ENCODE assay signal across 13 cellular contexts in the genomic region with DNA sequence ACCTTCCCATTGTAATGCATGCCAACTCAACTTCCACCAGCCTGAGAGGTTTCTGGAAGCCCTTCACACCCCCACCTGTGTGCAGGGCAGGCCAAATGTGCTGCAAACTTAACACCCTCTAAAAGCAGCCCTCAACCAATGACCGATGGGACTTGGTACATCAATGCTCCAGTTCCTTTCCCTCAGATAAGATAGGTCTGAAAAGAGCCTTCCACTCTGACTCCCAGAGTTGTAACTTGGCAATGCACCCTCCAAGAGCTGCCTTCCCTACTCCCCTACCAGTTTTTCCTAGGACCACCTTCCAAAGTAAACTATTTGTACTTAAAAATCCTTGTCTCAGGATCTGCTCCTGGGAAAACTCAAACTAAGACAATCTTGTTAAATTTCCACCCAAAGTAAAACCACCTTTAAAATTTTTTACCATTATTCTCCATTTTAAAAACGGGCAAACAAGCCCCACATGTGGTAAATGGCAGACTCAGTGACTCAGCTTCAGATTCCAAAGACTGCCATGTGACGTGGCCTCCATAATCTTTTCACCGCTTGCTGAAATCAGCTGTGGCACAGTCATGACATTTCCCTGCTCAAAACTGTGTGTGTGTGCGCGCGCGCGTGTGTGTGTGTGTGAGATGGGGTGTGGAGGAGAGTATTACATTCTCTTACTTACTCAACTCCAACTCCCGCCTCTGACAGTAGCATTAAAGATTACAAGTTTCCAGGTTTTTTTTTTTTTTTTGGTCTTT. TPM values are rescaled to one million over a fixed set of nuclear protein-coding genes. Genes with fewer than 3 reads are reported as not detected.
A peak's percentile ranks its signal among the peaks of the same experiment; 100 is the strongest.
DNase-seq lines count a peak whose midpoint lies in the region; ATAC-seq, FAIRE-seq and TF ChIP-seq lines count a peak whose summit lies in the region.
"Had no signal": no experiment of that assay in that cellular context is flagged by ENCODE, and none has a peak within 500 bp of the region (broad histone marks: within the 10 kb centered on the region; RNA-seq: fewer than 3 reads in every experiment).

No MANE protein-coding gene starts in this region.

- in situ Hi-C loops in K562 (cut with MboI): no loop called here

- no peak overlapping the region for H3K27ac ChIP-seq in K562 (ENCODE audit: extremely low read depth, low read depth, low read length)
- H3K27ac ChIP-seq: A549 had no signal

- no peak overlapping the region for H3K4me3 Mint-ChIP-seq in T-helper 2 cell treated with Interferon-gamma antibody and Interleukin-4, amounts not matched to agents 5 μg/mL and 100 μg/mL, for 36 hours
- H3K4me3 Mint-ChIP-seq in T-helper 17 cell: peak overlapping the region; percentile 31
- H3K4me3 Mint-ChIP-seq in nephron progenitor cell: no peak overlapping the region
- H3K4me3 Mint-ChIP-seq: stimulated activated memory B cell treated with anti-CD40 and anti-IgM and Interleukin-4, amounts not matched to agents 10 μg/mL and 1 μg/mL and 100 μg/mL, for 72 hours had no signal

- 39% methylated on average over 9 of the region's 10 CpGs for WGBS in K562 (ENCODE audit: insufficient coverage, low coverage, missing lambda C conversion rate)

- peak; percentile 52 for FAIRE-seq in K562 (lab: Jason Lieb, UNC)
- FAIRE-seq: A549, frontal cortex had no signal

- no TSS peak for BruUV-seq in K562 (replicated peaks; lab: Mats Ljungman, UMichigan)

- H3K36me3 Mint-ChIP-seq in T-helper 2 cell treated with Interferon-gamma antibody and Interleukin-4, amounts not matched to agents 5 μg/mL and 100 μg/mL, for 36 hours (ENCODE audit: low read depth): peaks cover 79% of the 10 kb centered on the region
- peaks cover 8% of the 10 kb centered on the region for H3K36me3 Mint-ChIP-seq in T-helper 17 cell (ENCODE audit: low read depth)
- no peaks in the 10 kb centered on the region for H3K36me3 Mint-ChIP-seq in nephron progenitor cell (ENCODE audit: low read depth)

- H3K27me3 ChIP-seq in K562 (ENCODE audit: control insufficient read depth in 2 of 2, insufficient read depth in 2 of 2, low read length in 2 of 2): no peaks in the 10 kb centered on the region; a peak in 1 of 5 replicates

- CTCF ChIA-PET in K562 (lab: Yijun Ruan, JAX; ENCODE audit: low intra/inter-chr PET ratio): no interaction called here

- H3K79me2 ChIP-seq in K562 (ENCODE audit: control insufficient read depth, insufficient read depth, low read length): no peaks in the 10 kb centered on the region

- POLR2A ChIA-PET in K562 (lab: Yijun Ruan, JAX): interaction anchor here (0.9 to 1.2 kb wide), 3 partner anchors 13 to 25 kb away, joined by 3 to 4 read pairs (median 3); no protein-coding TSS in a partner anchor

- peaks cover 74% of the 10 kb centered on the region for H3K4me1 Mint-ChIP-seq in T-helper 2 cell treated with Interferon-gamma antibody and Interleukin-4, amounts not matched to agents 5 μg/mL and 100 μg/mL, for 36 hours (ENCODE audit: low read depth)
- H3K4me1 Mint-ChIP-seq in T-helper 17 cell (peaks cover 65% of the 10 kb centered on the region), nephron progenitor cell (no peaks in the 10 kb centered on the region)

- H3K27ac Mint-ChIP-seq in T-helper 2 cell treated with Interferon-gamma antibody and Interleukin-4, amounts not matched to agents 5 μg/mL and 100 μg/mL, for 36 hours: peak overlapping the region; percentile 13
- H3K27ac Mint-ChIP-seq in T-helper 17 cell: peak overlapping the region; percentile 92
- H3K27ac Mint-ChIP-seq in nephron progenitor cell: peak overlapping the region; percentile 48
- H3K27ac Mint-ChIP-seq: stimulated activated memory B cell treated with anti-CD40 and anti-IgM and Interleukin-4, amounts not matched to agents 10 μg/mL and 1 μg/mL and 100 μg/mL, for 72 hours had no signal

- H3K9me1 ChIP-seq in K562 (ENCODE audit: control insufficient read depth, insufficient read depth, low read length): no peaks in the 10 kb centered on the region

- H3K4me3 ChIP-seq in K562: no peak overlapping the region
- H3K4me3 ChIP-seq: A549 had no signal

- H3K9me3 ChIP-seq in T-helper 17 cell (ENCODE audit: control insufficient read depth, low read length, poor library complexity, severe bottlenecking) (no peaks in the 10 kb centered on the region), K562 (replicated peaks; ENCODE audit: control insufficient read depth, insufficient read depth, low read depth, low read length) (no peaks in the 10 kb centered on the region)
- H3K9me3 ChIP-seq: A549 had no signal

- H4K20me1 ChIP-seq in K562 (replicated peaks; ENCODE audit: control insufficient read depth, insufficient read depth, low read length): no peaks in the 10 kb centered on the region

- no peaks in the 10 kb centered on the region for H3K9me3 Mint-ChIP-seq in T-helper 2 cell treated with Interferon-gamma antibody and Interleukin-4, amounts not matched to agents 5 μg/mL and 100 μg/mL, for 36 hours
- H3K9me3 Mint-ChIP-seq in nephron progenitor cell: no peaks in the 10 kb centered on the region
- H3K9me3 Mint-ChIP-seq: stimulated activated memory B cell treated with anti-CD40 and anti-IgM and Interleukin-4, amounts not matched to agents 10 μg/mL and 1 μg/mL and 100 μg/mL, for 72 hours had no signal

- TF ChIP-seq EP300 in K562 (IDR thresholded peaks at IDR 0.05; ENCODE audit: low read length): peak; percentile 18; the same call in 1 of the 2 replicates

- no peak for ATAC-seq in T-helper 17 cell
- peak; percentile 71 for ATAC-seq in K562
- no peak for ATAC-seq in HG03175 (IDR thresholded peaks at IDR 0.05; ENCODE audit: unreplicated experiment)
- no peak for ATAC-seq in HG02588 (IDR thresholded peaks at IDR 0.05; ENCODE audit: unreplicated experiment)
- ATAC-seq: A549; left cardiac atrium; stimulated activated memory B cell treated with anti-CD40 and anti-IgM and Interleukin-4, amounts not matched to agents 10 μg/mL and 1 μg/mL and 100 μg/mL, for 72 hours had no signal

- no peaks in the 10 kb centered on the region for H3K36me3 ChIP-seq in K562 (ENCODE audit: control insufficient read depth, insufficient read depth, low read length)

- intact Hi-C loops in K562 (cut with micrococcal nuclease): no loop called here

- H3K27me3 Mint-ChIP-seq in T-helper 2 cell treated with Interferon-gamma antibody and Interleukin-4, amounts not matched to agents 5 μg/mL and 100 μg/mL, for 36 hours (ENCODE audit: low read depth): no peaks in the 10 kb centered on the region
- H3K27me3 Mint-ChIP-seq in T-helper 17 cell (no peaks in the 10 kb centered on the region), nephron progenitor cell (ENCODE audit: low read depth, poor library complexity) (peaks cover 4% of the 10 kb centered on the region)
- H3K27me3 Mint-ChIP-seq: stimulated activated memory B cell treated with anti-CD40 and anti-IgM and Interleukin-4, amounts not matched to agents 10 μg/mL and 1 μg/mL and 100 μg/mL, for 72 hours had no signal

- no peak for TF ChIP-seq RAD21 in K562 (CRISPR knock-in tag; conservative IDR thresholded peaks at IDR 0.05 in 1 of 2, IDR thresholded peaks at IDR 0.05 in 1 of 2)

- H3K4me2 ChIP-seq in K562 (ENCODE audit: insufficient read depth, low read length): no peak overlapping the region
- H3K4me2 ChIP-seq: A549 had no signal

- no peak for TF ChIP-seq CTCF in K562 (IDR thresholded peaks at IDR 0.05 in 2 of 3, conservative IDR thresholded peaks at IDR 0.05 in 1 of 3; ENCODE audit: insufficient read depth in 2 of 3, low read depth in 1 of 3, low read length in 3 of 3)
- TF ChIP-seq CTCF in nephron progenitor cell (IDR thresholded peaks at IDR 0.05): no peak

- peak overlapping the region; percentile 54 for H2AFZ ChIP-seq in K562 (ENCODE audit: low read depth, low read length)

- peak; percentile 35 for DNase-seq in T-helper 2 cell treated with Interferon-gamma antibody and Interleukin-4, amounts not matched to agents 5 μg/mL and 100 μg/mL, for 36 hours (ENCODE audit: low spot score)
- DNase-seq in T-helper 2 cell: no peak
- no peak for DNase-seq in T-helper 17 cell
- DNase-seq in K562 (ENCODE audit: extremely low read depth in 1 of 4, low spot score in 3 of 4): peak in 2 of 4 experiments; percentile 26 to 76
- no peak for DNase-seq in nephron progenitor cell
- DNase-seq in NCI-H1105 treated with DMSO at 0.1 percent for 48 hours (lab: John Stamatoyannopoulos, UW): no peak
- DNase-seq: cerebellar nuclear complex, left cardiac atrium had no signal

- no peak for TF ChIP-seq POLR2A in K562 (conservative IDR thresholded peaks at IDR 0.05)

- peaks cover 0 to 3% of the 10 kb centered on the region in 2 experiments; a peak in 1 of 5 replicates for H3K4me1 ChIP-seq in K562 (replicated peaks in 1 of 2; ENCODE audit: control insufficient read depth in 2 of 2, insufficient read depth in 2 of 2, low read length in 2 of 2)
- H3K4me1 ChIP-seq: A549 had no signal

- H3K9ac ChIP-seq in K562 (ENCODE audit: insufficient read depth in 1 of 2, low read depth in 2 of 2, low read length in 2 of 2): no peak overlapping the region

TF ChIP-seq in K562, 482 proteins besides CTCF, POLR2A, EP300 and RAD21 (continues in another document):
- TF ChIP-seq SRSF7 (optimal IDR thresholded peaks at IDR 0.05; ENCODE audit: low read depth, low read length) (no peak), PCBP1 (IDR thresholded peaks at IDR 0.05; ENCODE audit: low read depth, low read length, poor library complexity, severe bottlenecking) (no peak), BHLHE40 (IDR thresholded peaks at IDR 0.05; ENCODE audit: low read length) (peak; percentile 48; the same call in 1 of the 2 replicates), NEUROD1 (IDR thresholded peaks at IDR 0.05; ENCODE audit: borderline replicate concordance, low read depth, low read length, partially characterized antibody) (no peak), MED1 (CRISPR knock-in tag; IDR thresholded peaks at IDR 0.05; ENCODE audit: borderline replicate concordance) (no peak), ZNF766 (CRISPR knock-in tag; conservative IDR thresholded peaks at IDR 0.05) (peak; percentile 32; the same call in 1 of the 2 replicates)

RNA-seq across cellular contexts. Expression of a gene that starts 17.2 kb away (rescaled TPM):
- total RNA-seq in T-helper 17 cell: 100 to 1,000 TPM; 121 to 138 TPM
- total RNA-seq in K562 (2011; cell fraction: chromatin; rRNA removed; ENCODE audit: low replicate concordance): 0.49 and 1.2 TPM in 2 replicates
- 0.33 and 0.39 TPM in 2 replicates for total RNA-seq in K562 (2011; cell fraction: nucleolus; rRNA removed)
- 0.88 and 0.92 TPM in 2 replicates for total RNA-seq in K562 (2011; cell fraction: nucleoplasm; rRNA removed)
- total RNA-seq in K562 (2014; rRNA removed): 0.23 and 0.49 TPM in 2 replicates
- total RNA-seq in K562 (2014; rRNA removed; fragmentation: Illumina TruSeq; extraction: Trizol): 0.44 and 0.54 TPM in 2 replicates
- total RNA-seq in K562 (2015; rRNA removed; fragmentation: Illumina TruSeq; extraction: Trizol): 0.26 and 0.33 TPM in 2 replicates
- 0.31 and 0.51 TPM in 2 replicates for total RNA-seq in K562 (2021)
- polyA plus RNA-seq in K562 (2011; rRNA removed): 0.12 and 0.38 TPM in 2 replicates
- polyA plus RNA-seq in K562 (2011; cell fraction: cytosol; rRNA removed): 0.12 and 0.19 TPM in 2 replicates
- polyA plus RNA-seq in K562 (2011; cell fraction: nucleus; rRNA removed): 0.37 and 0.51 TPM in 2 replicates
- polyA plus RNA-seq in K562 (2012): 0.35 and 1.2 TPM in 2 replicates
- 0.30 and 0.60 TPM in 2 replicates for polyA plus RNA-seq in K562 (2014; fragmentation: Illumina TruSeq; extraction: Trizol)
- polyA plus RNA-seq in K562 (2014; fragmentation: Nextera tagmentation; extraction: Ambion mirVana): under 1 TPM; 0.14 to 0.17 TPM
- polyA plus RNA-seq in K562 (2014; rRNA removed): 0.27 and 0.72 TPM in 2 replicates
- 0.21 and 0.24 TPM in 2 replicates for polyA minus RNA-seq in K562 (2011; rRNA and poly(A)+ RNA removed)
- not detected in 2 replicates for polyA minus RNA-seq in K562 (2011; cell fraction: cytosol; rRNA and poly(A)+ RNA removed)
- 0.22 and 0.27 TPM in 2 replicates for polyA minus RNA-seq in K562 (2011; cell fraction: nucleus; rRNA and poly(A)+ RNA removed)

Comparison
In these comparisons a context has a peak if more than half of its experiments do, and no peak if none do; other contexts are left out.
1. H3K27ac Mint-ChIP-seq: peak in every context shown above with its lines; median percentile 92 in T-helper 17 cell; 48 in nephron progenitor cell; 13 in T-helper 2 cell treated with Interferon-gamma antibody and Interleukin-4, amounts not matched to agents 5 μg/mL and 100 μg/mL, for 36 hours.
2. RNA of a gene that starts 17.2 kb away (total RNA-seq): 121 to 138 TPM in T-helper 17 cell; 0.23 to 1.2 TPM in K562; every median in the first group is over 10 times any median in the second.